In genomic region chr5:58670620-58671019, GRCh38 we compare ENCODE assay signal across 18 cellular contexts.
"Had no signal": no experiment of that assay in that cellular context is flagged by ENCODE, and none has a peak within 500 bp of the region (broad histone marks: within the 10 kb centered on the region; RNA-seq: fewer than 3 reads in every experiment).

No MANE protein-coding gene starts in this region.

- ATAC-seq: activated naive CD8-positive, alpha-beta T cell treated with anti-CD3 and anti-CD28 coated beads, Interleukin-2, amount 50 U/mL, for 24 hours; esophagus mucosa; gastroesophageal sphincter; lower lobe of right lung had no signal

- H3K27me3 ChIP-seq: brain microvascular endothelial cell, gastroesophageal sphincter, tibial nerve, uterus had no signal

- H3K4me1 ChIP-seq: gastroesophageal sphincter, tibial nerve, uterus had no signal

- H3K27ac ChIP-seq: brain microvascular endothelial cell, coronary artery, gastroesophageal sphincter, lower lobe of right lung, tibial nerve, uterus had no signal

- DNase-seq: activated B cell treated with CpG ODN at 0.5 μM for 24 hours; activated CD4-positive, alpha-beta memory T cell treated with anti-CD3 and anti-CD28 coated beads for 36 hours; activated CD4-positive, alpha-beta T cell treated with anti-CD3 and anti-CD28 coated beads for 4 hours; activated naive CD4-positive, alpha-beta T cell treated with anti-CD3 and anti-CD28 coated beads, Interleukin-2, amount 10 ng/mL, durations not matched to agents 7 days and 5 days; activated naive CD8-positive, alpha-beta T cell treated with anti-CD3 and anti-CD28 coated beads, Interleukin-2, amount 50 U/mL, for 24 hours; activated T-cell treated with anti-CD3 and anti-CD28 coated beads, Interleukin-2, amount 50 U/mL, for 1 hour; brain microvascular endothelial cell; effector CD4-positive, alpha-beta T cell; immature natural killer cell; lower lobe of right lung; nephron progenitor cell; nucleus accumbens; retina; uterus had no signal

- H3K36me3 ChIP-seq: brain microvascular endothelial cell, gastroesophageal sphincter, lower lobe of right lung, tibial nerve, uterus had no signal

- H3K9me3 ChIP-seq: lower lobe of right lung, tibial nerve, uterus had no signal

- H3K4me3 ChIP-seq: coronary artery, gastroesophageal sphincter, lower lobe of right lung, tibial nerve, uterus had no signal
